Comparison of ENCODE assay signal across 2 cellular contexts in the genomic region with DNA sequence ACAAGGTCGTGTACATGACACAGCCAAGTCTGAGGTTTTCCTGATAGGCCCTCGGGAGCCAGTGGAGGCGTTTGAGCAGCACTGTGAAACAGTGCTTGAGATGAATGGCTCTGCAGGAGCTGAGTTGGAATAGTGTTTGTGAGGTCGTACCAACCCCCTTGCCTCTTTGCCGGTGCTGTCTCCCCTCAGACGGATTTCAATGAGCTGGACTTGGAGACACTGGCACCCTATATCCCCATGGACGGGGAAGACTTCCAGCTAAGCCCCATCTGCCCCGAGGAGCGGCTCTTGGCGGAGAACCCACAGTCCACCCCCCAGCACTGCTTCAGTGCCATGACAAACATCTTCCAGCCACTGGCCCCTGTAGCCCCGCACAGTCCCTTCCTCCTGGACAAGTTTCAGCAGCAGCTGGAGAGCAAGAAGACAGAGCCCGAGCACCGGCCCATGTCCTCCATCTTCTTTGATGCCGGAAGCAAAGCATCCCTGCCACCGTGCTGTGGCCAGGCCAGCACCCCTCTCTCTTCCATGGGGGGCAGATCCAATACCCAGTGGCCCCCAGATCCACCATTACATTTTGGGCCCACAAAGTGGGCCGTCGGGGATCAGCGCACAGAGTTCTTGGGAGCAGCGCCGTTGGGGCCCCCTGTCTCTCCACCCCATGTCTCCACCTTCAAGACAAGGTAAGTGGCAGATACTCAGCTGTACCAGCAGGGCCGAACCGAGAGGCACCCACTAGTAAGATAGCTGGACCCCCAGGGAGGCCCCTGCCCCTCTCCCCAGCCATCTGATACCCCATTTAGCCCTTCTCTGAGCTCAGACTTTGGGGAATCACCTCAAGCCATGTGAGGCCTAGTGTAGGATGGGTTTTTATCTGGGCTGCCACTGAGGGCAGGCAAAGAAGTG.
TF ChIP-seq lines count a peak whose summit lies in the region.

No MANE protein-coding gene starts in this region.

TF ChIP-seq in K562, 482 proteins besides CTCF, POLR2A, EP300 and RAD21:
- TF ChIP-seq RBM22 (IDR thresholded peaks at IDR 0.05; ENCODE audit: low read depth, low read length, poor library complexity, severe bottlenecking) (peak; percentile 83), POLR2G (IDR thresholded peaks at IDR 0.05; ENCODE audit: low read depth, low read length) (peak; percentile 56)
- TF ChIP-seq, protein P1, sequence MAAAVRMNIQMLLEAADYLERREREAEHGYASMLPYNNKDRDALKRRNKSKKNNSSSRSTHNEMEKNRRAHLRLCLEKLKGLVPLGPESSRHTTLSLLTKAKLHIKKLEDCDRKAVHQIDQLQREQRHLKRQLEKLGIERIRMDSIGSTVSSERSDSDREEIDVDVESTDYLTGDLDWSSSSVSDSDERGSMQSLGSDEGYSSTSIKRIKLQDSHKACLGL (CRISPR knock-in tag; IDR thresholded peaks at IDR 0.05; ENCODE audit: borderline replicate concordance, poor library complexity, severe bottlenecking), result no peak

TF ChIP-seq in GM23338, 12 proteins besides CTCF, POLR2A, EP300 and RAD21:
- no peak for TF ChIP-seq ZNF114 (CRISPR knock-in tag; IDR thresholded peaks at IDR 0.05)
- no peak for TF ChIP-seq NANOG (IDR thresholded peaks at IDR 0.05; ENCODE audit: borderline replicate concordance)
- no peak for TF ChIP-seq EZH2 (IDR thresholded peaks at IDR 0.05; ENCODE audit: low read depth, unreplicated experiment)
- TF ChIP-seq ZNF331 (CRISPR knock-in tag; IDR thresholded peaks at IDR 0.05; ENCODE audit: low read depth), result no peak
- TF ChIP-seq, protein P2, sequence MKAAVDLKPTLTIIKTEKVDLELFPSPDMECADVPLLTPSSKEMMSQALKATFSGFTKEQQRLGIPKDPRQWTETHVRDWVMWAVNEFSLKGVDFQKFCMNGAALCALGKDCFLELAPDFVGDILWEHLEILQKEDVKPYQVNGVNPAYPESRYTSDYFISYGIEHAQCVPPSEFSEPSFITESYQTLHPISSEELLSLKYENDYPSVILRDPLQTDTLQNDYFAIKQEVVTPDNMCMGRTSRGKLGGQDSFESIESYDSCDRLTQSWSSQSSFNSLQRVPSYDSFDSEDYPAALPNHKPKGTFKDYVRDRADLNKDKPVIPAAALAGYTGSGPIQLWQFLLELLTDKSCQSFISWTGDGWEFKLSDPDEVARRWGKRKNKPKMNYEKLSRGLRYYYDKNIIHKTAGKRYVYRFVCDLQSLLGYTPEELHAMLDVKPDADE (IDR thresholded peaks at IDR 0.05), result no peak
- no peak for TF ChIP-seq EZH2phosphoT487 (IDR thresholded peaks at IDR 0.05; ENCODE audit: unreplicated experiment)
- no peak for TF ChIP-seq STAT1 (IDR thresholded peaks at IDR 0.05; ENCODE audit: unreplicated experiment)
- TF ChIP-seq CREB1 (CRISPR knock-in tag; IDR thresholded peaks at IDR 0.05; ENCODE audit: low read depth), result no peak
- TF ChIP-seq, protein P3, sequence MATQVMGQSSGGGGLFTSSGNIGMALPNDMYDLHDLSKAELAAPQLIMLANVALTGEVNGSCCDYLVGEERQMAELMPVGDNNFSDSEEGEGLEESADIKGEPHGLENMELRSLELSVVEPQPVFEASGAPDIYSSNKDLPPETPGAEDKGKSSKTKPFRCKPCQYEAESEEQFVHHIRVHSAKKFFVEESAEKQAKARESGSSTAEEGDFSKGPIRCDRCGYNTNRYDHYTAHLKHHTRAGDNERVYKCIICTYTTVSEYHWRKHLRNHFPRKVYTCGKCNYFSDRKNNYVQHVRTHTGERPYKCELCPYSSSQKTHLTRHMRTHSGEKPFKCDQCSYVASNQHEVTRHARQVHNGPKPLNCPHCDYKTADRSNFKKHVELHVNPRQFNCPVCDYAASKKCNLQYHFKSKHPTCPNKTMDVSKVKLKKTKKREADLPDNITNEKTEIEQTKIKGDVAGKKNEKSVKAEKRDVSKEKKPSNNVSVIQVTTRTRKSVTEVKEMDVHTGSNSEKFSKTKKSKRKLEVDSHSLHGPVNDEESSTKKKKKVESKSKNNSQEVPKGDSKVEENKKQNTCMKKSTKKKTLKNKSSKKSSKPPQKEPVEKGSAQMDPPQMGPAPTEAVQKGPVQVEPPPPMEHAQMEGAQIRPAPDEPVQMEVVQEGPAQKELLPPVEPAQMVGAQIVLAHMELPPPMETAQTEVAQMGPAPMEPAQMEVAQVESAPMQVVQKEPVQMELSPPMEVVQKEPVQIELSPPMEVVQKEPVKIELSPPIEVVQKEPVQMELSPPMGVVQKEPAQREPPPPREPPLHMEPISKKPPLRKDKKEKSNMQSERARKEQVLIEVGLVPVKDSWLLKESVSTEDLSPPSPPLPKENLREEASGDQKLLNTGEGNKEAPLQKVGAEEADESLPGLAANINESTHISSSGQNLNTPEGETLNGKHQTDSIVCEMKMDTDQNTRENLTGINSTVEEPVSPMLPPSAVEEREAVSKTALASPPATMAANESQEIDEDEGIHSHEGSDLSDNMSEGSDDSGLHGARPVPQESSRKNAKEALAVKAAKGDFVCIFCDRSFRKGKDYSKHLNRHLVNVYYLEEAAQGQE (IDR thresholded peaks at IDR 0.05; ENCODE audit: unreplicated experiment), result no peak
- TF ChIP-seq, protein P4, sequence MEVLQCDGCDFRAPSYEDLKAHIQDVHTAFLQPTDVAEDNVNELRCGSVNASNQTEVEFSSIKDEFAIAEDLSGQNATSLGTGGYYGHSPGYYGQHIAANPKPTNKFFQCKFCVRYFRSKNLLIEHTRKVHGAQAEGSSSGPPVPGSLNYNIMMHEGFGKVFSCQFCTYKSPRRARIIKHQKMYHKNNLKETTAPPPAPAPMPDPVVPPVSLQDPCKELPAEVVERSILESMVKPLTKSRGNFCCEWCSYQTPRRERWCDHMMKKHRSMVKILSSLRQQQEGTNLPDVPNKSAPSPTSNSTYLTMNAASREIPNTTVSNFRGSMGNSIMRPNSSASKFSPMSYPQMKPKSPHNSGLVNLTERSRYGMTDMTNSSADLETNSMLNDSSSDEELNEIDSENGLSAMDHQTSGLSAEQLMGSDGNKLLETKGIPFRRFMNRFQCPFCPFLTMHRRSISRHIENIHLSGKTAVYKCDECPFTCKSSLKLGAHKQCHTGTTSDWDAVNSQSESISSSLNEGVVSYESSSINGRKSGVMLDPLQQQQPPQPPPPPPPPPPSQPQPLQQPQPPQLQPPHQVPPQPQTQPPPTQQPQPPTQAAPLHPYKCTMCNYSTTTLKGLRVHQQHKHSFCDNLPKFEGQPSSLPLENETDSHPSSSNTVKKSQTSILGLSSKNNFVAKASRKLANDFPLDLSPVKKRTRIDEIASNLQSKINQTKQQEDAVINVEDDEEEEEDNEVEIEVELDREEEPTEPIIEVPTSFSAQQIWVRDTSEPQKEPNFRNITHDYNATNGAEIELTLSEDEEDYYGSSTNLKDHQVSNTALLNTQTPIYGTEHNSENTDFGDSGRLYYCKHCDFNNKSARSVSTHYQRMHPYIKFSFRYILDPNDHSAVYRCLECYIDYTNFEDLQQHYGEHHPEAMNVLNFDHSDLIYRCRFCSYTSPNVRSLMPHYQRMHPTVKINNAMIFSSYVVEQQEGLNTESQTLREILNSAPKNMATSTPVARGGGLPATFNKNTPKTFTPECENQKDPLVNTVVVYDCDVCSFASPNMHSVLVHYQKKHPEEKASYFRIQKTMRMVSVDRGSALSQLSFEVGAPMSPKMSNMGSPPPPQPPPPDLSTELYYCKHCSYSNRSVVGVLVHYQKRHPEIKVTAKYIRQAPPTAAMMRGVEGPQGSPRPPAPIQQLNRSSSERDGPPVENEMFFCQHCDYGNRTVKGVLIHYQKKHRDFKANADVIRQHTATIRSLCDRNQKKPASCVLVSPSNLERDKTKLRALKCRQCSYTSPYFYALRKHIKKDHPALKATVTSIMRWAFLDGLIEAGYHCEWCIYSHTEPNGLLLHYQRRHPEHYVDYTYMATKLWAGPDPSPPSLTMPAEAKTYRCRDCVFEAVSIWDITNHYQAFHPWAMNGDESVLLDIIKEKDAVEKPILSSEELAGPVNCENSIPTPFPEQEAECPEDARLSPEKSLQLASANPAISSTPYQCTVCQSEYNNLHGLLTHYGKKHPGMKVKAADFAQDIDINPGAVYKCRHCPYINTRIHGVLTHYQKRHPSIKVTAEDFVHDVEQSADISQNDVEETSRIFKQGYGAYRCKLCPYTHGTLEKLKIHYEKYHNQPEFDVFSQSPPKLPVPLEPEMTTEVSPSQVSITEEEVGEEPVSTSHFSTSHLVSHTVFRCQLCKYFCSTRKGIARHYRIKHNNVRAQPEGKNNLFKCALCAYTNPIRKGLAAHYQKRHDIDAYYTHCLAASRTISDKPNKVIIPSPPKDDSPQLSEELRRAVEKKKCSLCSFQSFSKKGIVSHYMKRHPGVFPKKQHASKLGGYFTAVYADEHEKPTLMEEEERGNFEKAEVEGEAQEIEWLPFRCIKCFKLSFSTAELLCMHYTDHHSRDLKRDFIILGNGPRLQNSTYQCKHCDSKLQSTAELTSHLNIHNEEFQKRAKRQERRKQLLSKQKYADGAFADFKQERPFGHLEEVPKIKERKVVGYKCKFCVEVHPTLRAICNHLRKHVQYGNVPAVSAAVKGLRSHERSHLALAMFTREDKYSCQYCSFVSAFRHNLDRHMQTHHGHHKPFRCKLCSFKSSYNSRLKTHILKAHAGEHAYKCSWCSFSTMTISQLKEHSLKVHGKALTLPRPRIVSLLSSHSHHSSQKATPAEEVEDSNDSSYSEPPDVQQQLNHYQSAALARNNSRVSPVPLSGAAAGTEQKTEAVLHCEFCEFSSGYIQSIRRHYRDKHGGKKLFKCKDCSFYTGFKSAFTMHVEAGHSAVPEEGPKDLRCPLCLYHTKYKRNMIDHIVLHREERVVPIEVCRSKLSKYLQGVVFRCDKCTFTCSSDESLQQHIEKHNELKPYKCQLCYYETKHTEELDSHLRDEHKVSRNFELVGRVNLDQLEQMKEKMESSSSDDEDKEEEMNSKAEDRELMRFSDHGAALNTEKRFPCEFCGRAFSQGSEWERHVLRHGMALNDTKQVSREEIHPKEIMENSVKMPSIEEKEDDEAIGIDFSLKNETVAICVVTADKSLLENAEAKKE (CRISPR knock-in tag; IDR thresholded peaks at IDR 0.05), result no peak
- TF ChIP-seq POLR2AphosphoS5 (IDR thresholded peaks at IDR 0.05; ENCODE audit: low read depth), result no peak
- TF ChIP-seq JUNB (IDR thresholded peaks at IDR 0.05; ENCODE audit: unreplicated experiment), result no peak
